8 cellular contexts compared by ENCODE assay signal in the genomic region with DNA sequence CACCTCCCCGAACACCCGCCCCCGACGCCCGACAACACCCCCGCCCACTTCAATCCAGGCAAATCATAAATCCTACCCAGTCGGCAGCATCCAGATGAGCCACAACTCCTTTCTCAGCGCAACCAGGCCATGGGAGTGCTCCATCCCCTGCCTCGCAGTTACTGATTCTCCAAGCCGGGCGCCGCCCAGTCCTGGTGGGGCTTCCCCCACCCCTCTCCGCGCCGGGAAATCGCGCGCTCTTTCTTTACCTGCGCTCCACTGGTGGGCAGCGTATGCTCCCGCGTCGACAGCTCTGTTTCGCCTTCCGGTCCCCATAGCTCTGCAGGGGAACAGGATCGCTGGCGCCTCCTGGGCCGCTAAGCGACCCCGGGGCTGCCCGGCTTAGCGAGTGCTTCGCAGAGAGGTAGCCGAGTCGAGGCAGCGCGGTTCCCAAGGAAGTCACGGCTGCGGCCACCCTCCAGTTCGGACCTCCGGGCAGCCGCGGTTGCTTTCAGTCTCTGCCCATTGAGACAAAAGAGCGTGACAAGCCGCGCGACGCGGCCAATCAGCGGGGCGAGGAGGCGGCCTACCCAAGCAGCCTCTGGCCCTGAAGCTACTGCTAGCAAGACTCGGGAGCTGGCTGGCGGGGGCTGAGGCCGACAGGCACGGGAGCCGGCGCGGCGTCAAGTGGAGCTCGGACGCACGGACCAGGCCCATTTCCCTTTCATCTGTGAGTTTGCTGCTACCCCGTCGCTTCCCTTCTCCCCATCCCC. TPM values are rescaled to one million over a fixed set of nuclear protein-coding genes. Genes with fewer than 3 reads are reported as not detected.
DNase-seq lines count a peak whose midpoint lies in the region; ATAC-seq and TF ChIP-seq lines count a peak whose summit lies in the region.

No MANE protein-coding gene starts in this region.

- H3K4me1 Mint-ChIP-seq in CD14-positive monocyte, result peaks cover 15% of the 10 kb centered on the region
- H3K4me1 Mint-ChIP-seq in activated CD4-positive, alpha-beta memory T cell treated with anti-CD3 and anti-CD28 coated beads, Interleukin-2, amount 10 ng/mL, durations not matched to agents 7 days and 5 days, result peaks cover 31% of the 10 kb centered on the region
- peaks cover 12 to 22% of the 10 kb centered on the region in 2 donors for H3K4me1 Mint-ChIP-seq in effector memory CD8-positive, alpha-beta T cell (ENCODE audit: low read depth in 2 of 2)

- H3K4me3 ChIP-seq in mesodermal cell (ENCODE audit: extremely low read depth, insufficient read depth, low read length, poor library complexity, severe bottlenecking), result peak overlapping the region; percentile 46

- no peak for TF ChIP-seq CTCF in CD14-positive monocyte (IDR thresholded peaks at IDR 0.05)

- no peak for DNase-seq in CD14-positive monocyte (ENCODE audit: low spot score)
- DNase-seq in NCI-H510A (lab: John Stamatoyannopoulos, UW), result peak; percentile 52
- peak; percentile 63 for DNase-seq in activated CD4-positive, alpha-beta memory T cell treated with anti-CD3 and anti-CD28 coated beads, Interleukin-2, amount 10 ng/mL, durations not matched to agents 7 days and 5 days
- DNase-seq in effector memory CD8-positive, alpha-beta T cell, result peak; percentile 30 to 35 (median 33)
- DNase-seq in stimulated activated CD8-positive, alpha-beta memory T cell treated with anti-CD3 and anti-CD28 coated beads, Interleukin-15, amount 100 ng/mL, for 48 hours (ENCODE audit: low read depth in 2 of 2), result peak; percentile 40 to 56

- H3K4me1 ChIP-seq in mesodermal cell (ENCODE audit: control insufficient read depth, insufficient read depth, low read length, poor library complexity, severe bottlenecking), result peaks cover 2% of the 10 kb centered on the region

- H3K4me3 Mint-ChIP-seq in CD14-positive monocyte, result peak overlapping the region; percentile 85 to 90
- H3K4me3 Mint-ChIP-seq in activated CD4-positive, alpha-beta memory T cell treated with anti-CD3 and anti-CD28 coated beads, Interleukin-2, amount 10 ng/mL, durations not matched to agents 7 days and 5 days, result peak overlapping the region; percentile 91
- peak overlapping the region; percentile 93 to 96 for H3K4me3 Mint-ChIP-seq in effector memory CD8-positive, alpha-beta T cell

- 0% methylated on average over 8 to 10 of the region's 65 CpGs for WGBS in mesodermal cell (ENCODE audit: insufficient coverage in 2 of 2), 2 experiments

- ATAC-seq in HG03280 (IDR thresholded peaks at IDR 0.05; ENCODE audit: unreplicated experiment), result peak; percentile 69
- peak; percentile 72 for ATAC-seq in effector memory CD8-positive, alpha-beta T cell (replicated peaks)

- H3K27ac Mint-ChIP-seq in CD14-positive monocyte, result peak overlapping the region in 4 of 7 donors; percentile 55 to 76 (median 62)
- peak overlapping the region; percentile 87 for H3K27ac Mint-ChIP-seq in activated CD4-positive, alpha-beta memory T cell treated with anti-CD3 and anti-CD28 coated beads, Interleukin-2, amount 10 ng/mL, durations not matched to agents 7 days and 5 days
- H3K27ac Mint-ChIP-seq in effector memory CD8-positive, alpha-beta T cell, result peak overlapping the region; percentile 90 to 94

- peaks cover 1 to 9% (median 7%) of the 10 kb centered on the region in 3 donors for H3K27me3 Mint-ChIP-seq in CD14-positive monocyte (ENCODE audit: low read depth in 3 of 3)
- H3K27me3 Mint-ChIP-seq in activated CD4-positive, alpha-beta memory T cell treated with anti-CD3 and anti-CD28 coated beads, Interleukin-2, amount 10 ng/mL, durations not matched to agents 7 days and 5 days, result no peaks in the 10 kb centered on the region
- H3K27me3 Mint-ChIP-seq in effector memory CD8-positive, alpha-beta T cell, result no peaks in the 10 kb centered on the region

- intact Hi-C loops in CD14-positive monocyte (cut with micrococcal nuclease), result no loop called here

- H3K36me3 Mint-ChIP-seq in CD14-positive monocyte, result no peaks in the 10 kb centered on the region
- peaks cover 29% of the 10 kb centered on the region for H3K36me3 Mint-ChIP-seq in activated CD4-positive, alpha-beta memory T cell treated with anti-CD3 and anti-CD28 coated beads, Interleukin-2, amount 10 ng/mL, durations not matched to agents 7 days and 5 days (ENCODE audit: low read depth)
- peaks cover 7% of the 10 kb centered on the region for H3K36me3 Mint-ChIP-seq in effector memory CD8-positive, alpha-beta T cell (ENCODE audit: insufficient read depth)

- peak overlapping the region; percentile 79 for H3K27ac ChIP-seq in mesodermal cell (ENCODE audit: low read depth, low read length, severe bottlenecking)

- peaks cover 0 to 8% (median 0%) of the 10 kb centered on the region in 7 donors for H3K9me3 Mint-ChIP-seq in CD14-positive monocyte
- H3K9me3 Mint-ChIP-seq in activated CD4-positive, alpha-beta memory T cell treated with anti-CD3 and anti-CD28 coated beads, Interleukin-2, amount 10 ng/mL, durations not matched to agents 7 days and 5 days, result no peaks in the 10 kb centered on the region
- H3K9me3 Mint-ChIP-seq in effector memory CD8-positive, alpha-beta T cell, result no peaks in the 10 kb centered on the region

- H3K36me3 ChIP-seq in mesodermal cell (ENCODE audit: control insufficient read depth, insufficient read depth, low read length), result no peaks in the 10 kb centered on the region

- CTCF ChIA-PET in activated CD4-positive, alpha-beta memory T cell treated with anti-CD3 and anti-CD28 coated beads, Interleukin-2, amount 10 ng/mL, durations not matched to agents 7 days and 5 days (lab: Charles Lee), result interaction anchor here (1.0 to 2.9 kb wide), 6 partner anchors 15 to 232 kb away, joined by 3 to 14 read pairs (median 5); a partner anchor contains a TSS

- peak; percentile 53 for TF ChIP-seq POLR2A in GM19193 (IDR thresholded peaks at IDR 0.05; ENCODE audit: extremely low read depth, insufficient read depth, insufficient read length)

- no peaks in the 10 kb centered on the region for H3K9me3 ChIP-seq in mesodermal cell (ENCODE audit: control insufficient read depth, low read length)

- POLR2A ChIA-PET in activated CD4-positive, alpha-beta memory T cell treated with anti-CD3 and anti-CD28 coated beads, Interleukin-2, amount 10 ng/mL, durations not matched to agents 7 days and 5 days (lab: Charles Lee), result interaction anchor here (1.3 to 2.9 kb wide), 6 partner anchors 87 to 277 kb away, joined by 5 to 10 read pairs (median 6); a partner anchor contains a TSS

RNA-seq across cellular contexts. Expression of a gene that starts 43.7 kb away (rescaled TPM):
- polyA plus RNA-seq in CD14-positive monocyte, result 1 to 10 TPM; 2.0 to 2.2 TPM
- total RNA-seq in activated CD4-positive, alpha-beta memory T cell treated with anti-CD3 and anti-CD28 coated beads, Interleukin-2, amount 10 ng/mL, durations not matched to agents 7 days and 5 days, result 1 to 10 TPM; 7.3 to 7.5 TPM
- 32.3 TPM for polyA plus RNA-seq in mesodermal cell (2013, experiment 1 of 2)
- 34.9 TPM for polyA plus RNA-seq in mesodermal cell (2013, experiment 2 of 2)
